In the genomic region with DNA sequence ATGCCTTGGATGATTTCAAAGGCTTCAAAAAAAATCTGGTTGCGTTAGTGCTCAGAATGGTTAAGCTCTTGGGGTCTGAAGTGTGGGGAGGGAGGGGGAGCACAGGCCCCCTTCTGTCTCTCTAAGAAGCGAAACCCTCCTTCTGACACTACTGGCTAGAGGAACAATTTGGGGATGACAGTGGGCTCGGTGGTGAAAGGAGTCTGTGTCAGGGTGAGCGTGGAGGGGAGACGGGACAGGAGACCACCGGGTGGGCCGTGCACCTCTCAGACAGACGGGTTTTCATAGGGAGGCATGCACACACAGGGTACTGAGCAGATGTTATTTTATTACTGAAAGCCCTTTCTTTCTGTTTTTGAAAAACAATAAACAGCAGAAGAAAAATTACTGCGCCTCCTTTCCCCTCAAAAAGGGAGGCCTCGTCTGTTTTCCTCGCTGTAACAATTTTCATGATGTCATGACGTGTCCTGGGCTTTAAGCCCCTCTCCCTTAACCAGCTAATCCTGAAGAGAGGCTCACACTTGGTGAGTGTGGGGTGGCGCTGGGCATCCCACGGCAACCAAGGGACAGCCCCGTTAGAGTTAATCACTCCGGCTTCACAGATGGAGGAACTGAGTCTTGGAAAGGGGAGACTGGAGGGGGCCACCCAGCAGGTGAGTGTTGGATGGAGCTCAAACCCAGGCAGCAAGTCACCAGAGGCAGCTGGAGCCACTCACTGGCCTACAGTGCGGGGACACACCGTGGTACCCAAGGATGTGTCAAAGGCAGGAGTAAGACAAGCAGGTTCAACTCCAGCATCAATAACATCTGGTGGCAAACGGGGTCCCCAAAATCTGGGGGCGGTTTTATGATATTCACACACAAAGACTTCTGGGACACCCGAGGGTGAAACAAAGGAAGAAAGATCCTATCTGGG, we compare ENCODE assay signal across 9 cellular contexts. TPM values are rescaled to one million over a fixed set of nuclear protein-coding genes. Genes with fewer than 3 reads are reported as not detected.
DNase-seq lines count a peak whose midpoint lies in the region; ATAC-seq, FAIRE-seq and TF ChIP-seq lines count a peak whose summit lies in the region.
"Had no signal": no experiment of that assay in that cellular context is flagged by ENCODE, and none has a peak within 500 bp of the region (broad histone marks: within the 10 kb centered on the region; RNA-seq: fewer than 3 reads in every experiment).

No MANE protein-coding gene starts in this region.

- CTCF ChIA-PET in SK-N-SH (lab: Yijun Ruan, JAX) = interaction anchor here (1.8 kb wide), 1 partner anchor 11 kb away, joined by 4 read pairs; no protein-coding TSS in a partner anchor

- no peak overlapping the region for H3K9ac ChIP-seq in SK-N-SH

- H3K9me2 ChIP-seq in SK-N-SH = no peaks in the 10 kb centered on the region

- WGBS in SK-N-SH (ENCODE audit: low lambda C conversion rate) = 84% methylated on average over 21 of the region's 21 CpGs
- 76 to 79% (median 78%) methylated on average over 21 of the region's 21 CpGs for WGBS in psoas muscle, 3 donors

- H3K27ac ChIP-seq in SK-N-SH (ENCODE audit: low read depth in 2 of 2, low read length in 1 of 2) (peak overlapping the region in 1 of 2 experiments; percentile 79; a peak in 2 of 4 replicates), brain microvascular endothelial cell (no peak overlapping the region), psoas muscle (no peak overlapping the region)
- H3K27ac ChIP-seq: C4-2B had no signal

- H3K4me3 ChIP-seq in SK-N-SH (ENCODE audit: low read depth in 2 of 2, low read length in 1 of 2) (peak overlapping the region in 1 of 2 experiments; percentile 23; a peak in 2 of 4 replicates), brain microvascular endothelial cell (ENCODE audit: low read depth, low read length) (peak overlapping the region; percentile 44), psoas muscle (peak overlapping the region; percentile 43)

- in situ Hi-C loops in brain microvascular endothelial cell (cut with HindIII; ENCODE audit: low pct_ligation_motif_present, low sequenced_read_pairs) = no loop called here
- in situ Hi-C loops in ACHN (cut with HindIII; ENCODE audit: low pct_ligation_motif_present, low pct_unique_long_range_greater_than_20kb, low sequenced_read_pairs) = no loop called here

- peaks cover 7% of the 10 kb centered on the region for H3F3A ChIP-seq in SK-N-SH (replicated peaks; ENCODE audit: insufficient read depth)

- H3K9me3 ChIP-seq in SK-N-SH (no peaks in the 10 kb centered on the region), psoas muscle (no peaks in the 10 kb centered on the region)

- no peaks in the 10 kb centered on the region for H3K79me2 ChIP-seq in SK-N-SH (ENCODE audit: insufficient read depth)

- H3K4me1 ChIP-seq in SK-N-SH (ENCODE audit: control insufficient read depth in 1 of 2, insufficient read depth in 2 of 2, low read depth in 1 of 2, low read length in 1 of 2) (peaks cover 11 to 54% of the 10 kb centered on the region in 2 experiments; a peak in 3 of 4 replicates), psoas muscle (peaks cover 9% of the 10 kb centered on the region)

- ATAC-seq in SK-N-SH treated with all-trans-retinoic acid at 6 μM for 48 hours = no peak
- ATAC-seq in HG03045 (IDR thresholded peaks at IDR 0.05; ENCODE audit: unreplicated experiment) = peak; percentile 17
- ATAC-seq in psoas muscle = peak in 1 of 4 donors; percentile 29

- H3K36me3 ChIP-seq in SK-N-SH (replicated peaks in 1 of 2; ENCODE audit: control insufficient read depth in 1 of 2, insufficient read depth in 2 of 2, low read length in 1 of 2) (peaks cover 5 to 19% of the 10 kb centered on the region in 2 experiments), brain microvascular endothelial cell (replicated peaks) (no peaks in the 10 kb centered on the region), psoas muscle (ENCODE audit: insufficient read depth in 1 of 2, low read depth in 1 of 2) (peaks cover 0 to 78% of the 10 kb centered on the region in 2 donors)

- TF ChIP-seq EP300 in SK-N-SH (IDR thresholded peaks at IDR 0.05; ENCODE audit: borderline replicate concordance in 1 of 2, low read depth in 1 of 2, low read length in 1 of 2) = no peak

- no peaks in the 10 kb centered on the region for H4K20me1 ChIP-seq in SK-N-SH (ENCODE audit: insufficient read depth)

- H3K4me2 ChIP-seq in SK-N-SH = peak overlapping the region; percentile 78

- H3K27me3 ChIP-seq in SK-N-SH (ENCODE audit: insufficient read depth) (no peaks in the 10 kb centered on the region), brain microvascular endothelial cell (replicated peaks) (no peaks in the 10 kb centered on the region), psoas muscle (ENCODE audit: insufficient read depth in 3 of 3, low read length in 2 of 3) (no peaks in the 10 kb centered on the region)

- intact Hi-C loops in psoas muscle (cut with DNase I) = loop anchor here in 1 of 2 donors (2.0 kb wide), 1 partner anchor 43 kb away; no protein-coding TSS in a partner anchor

- no peak for TF ChIP-seq CTCF in SK-N-SH (IDR thresholded peaks at IDR 0.05)
- no peak for TF ChIP-seq CTCF in brain microvascular endothelial cell (IDR thresholded peaks at IDR 0.05; ENCODE audit: low read depth, low read length, missing control alignments)
- no peak for TF ChIP-seq CTCF in psoas muscle (IDR thresholded peaks at IDR 0.05)

- DNase-seq in SK-N-SH (no peak), brain microvascular endothelial cell (no peak), psoas muscle (no peak), NCI-H128 (lab: John Stamatoyannopoulos, UW; ENCODE audit: unreplicated experiment) (no peak), RCC 7860 (ENCODE audit: low spot score) (no peak), ACHN (no peak)

- POLR2A ChIA-PET in SK-N-SH (lab: Yijun Ruan, JAX) = interaction anchor here (0.5 to 2.3 kb wide), 11 partner anchors 12 to 683 kb away, joined by 3 to 13 read pairs (median 5); a partner anchor contains a TSS

- no peak overlapping the region; the same call in 1 of the 2 replicates for H2AFZ ChIP-seq in SK-N-SH (ENCODE audit: low read depth)

- TF ChIP-seq RAD21 in SK-N-SH (IDR thresholded peaks at IDR 0.05; ENCODE audit: low read length) = no peak

- no peak for FAIRE-seq in RCC 7860 (lab: Jason Lieb, UNC)

TF ChIP-seq in SK-N-SH, 30 proteins besides CTCF, POLR2A, EP300 and RAD21 (continues in another document):
- TF ChIP-seq MEF2A (IDR thresholded peaks at IDR 0.05; ENCODE audit: borderline replicate concordance, low read depth) = no peak
- no peak for TF ChIP-seq TAF1 (IDR thresholded peaks at IDR 0.05; ENCODE audit: borderline replicate concordance, low read depth, low read length)
- TF ChIP-seq NRF1 (IDR thresholded peaks at IDR 0.05; ENCODE audit: low read depth, low read length) = no peak
- TF ChIP-seq, protein P1, sequence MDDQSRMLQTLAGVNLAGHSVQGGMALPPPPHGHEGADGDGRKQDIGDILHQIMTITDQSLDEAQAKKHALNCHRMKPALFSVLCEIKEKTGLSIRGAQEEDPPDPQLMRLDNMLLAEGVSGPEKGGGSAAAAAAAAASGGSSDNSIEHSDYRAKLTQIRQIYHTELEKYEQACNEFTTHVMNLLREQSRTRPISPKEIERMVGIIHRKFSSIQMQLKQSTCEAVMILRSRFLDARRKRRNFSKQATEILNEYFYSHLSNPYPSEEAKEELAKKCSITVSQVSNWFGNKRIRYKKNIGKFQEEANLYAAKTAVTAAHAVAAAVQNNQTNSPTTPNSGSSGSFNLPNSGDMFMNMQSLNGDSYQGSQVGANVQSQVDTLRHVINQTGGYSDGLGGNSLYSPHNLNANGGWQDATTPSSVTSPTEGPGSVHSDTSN (IDR thresholded peaks at IDR 0.05) = no peak
- no peak for TF ChIP-seq YY1 (IDR thresholded peaks at IDR 0.05; ENCODE audit: low read depth)

TF ChIP-seq in SK-N-SH treated with all-trans-retinoic acid at 6 μM for 48 hours, 23 proteins besides CTCF, POLR2A, EP300 and RAD21:
- TF ChIP-seq RARB (CRISPR knock-in tag; IDR thresholded peaks at IDR 0.05) (no peak), PPARA (CRISPR knock-in tag; IDR thresholded peaks at IDR 0.05; ENCODE audit: borderline replicate concordance) (no peak)
- TF ChIP-seq, protein P2, sequence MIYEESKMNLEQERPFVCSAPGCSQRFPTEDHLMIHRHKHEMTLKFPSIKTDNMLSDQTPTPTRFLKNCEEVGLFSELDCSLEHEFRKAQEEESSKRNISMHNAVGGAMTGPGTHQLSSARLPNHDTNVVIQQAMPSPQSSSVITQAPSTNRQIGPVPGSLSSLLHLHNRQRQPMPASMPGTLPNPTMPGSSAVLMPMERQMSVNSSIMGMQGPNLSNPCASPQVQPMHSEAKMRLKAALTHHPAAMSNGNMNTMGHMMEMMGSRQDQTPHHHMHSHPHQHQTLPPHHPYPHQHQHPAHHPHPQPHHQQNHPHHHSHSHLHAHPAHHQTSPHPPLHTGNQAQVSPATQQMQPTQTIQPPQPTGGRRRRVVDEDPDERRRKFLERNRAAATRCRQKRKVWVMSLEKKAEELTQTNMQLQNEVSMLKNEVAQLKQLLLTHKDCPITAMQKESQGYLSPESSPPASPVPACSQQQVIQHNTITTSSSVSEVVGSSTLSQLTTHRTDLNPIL (CRISPR knock-in tag; IDR thresholded peaks at IDR 0.05; ENCODE audit: low read depth) = no peak

RNA-seq across cellular contexts. Expression of a gene that starts 53.4 kb away (rescaled TPM):
- 1.7 and 3.3 TPM in 2 replicates for polyA plus RNA-seq in SK-N-SH (2012; rRNA removed)
- 2.2 and 2.4 TPM in 2 replicates for polyA plus RNA-seq in SK-N-SH (2012; cell fraction: cytosol; rRNA removed)
- 6.2 and 7.2 TPM in 2 replicates for polyA plus RNA-seq in SK-N-SH (2012; cell fraction: nucleus; rRNA removed)
- total RNA-seq in psoas muscle = 1 to 10 TPM; 3.5 to 7.5 (median 4.2) TPM
- polyA plus RNA-seq in psoas muscle = 1 to 10 TPM in 2 of 3 donors, under 1 TPM in 1; 0.81 to 7.4 (median 2.1) TPM
